Comparison of ENCODE assay signal across 7 cellular contexts in the genomic region with DNA sequence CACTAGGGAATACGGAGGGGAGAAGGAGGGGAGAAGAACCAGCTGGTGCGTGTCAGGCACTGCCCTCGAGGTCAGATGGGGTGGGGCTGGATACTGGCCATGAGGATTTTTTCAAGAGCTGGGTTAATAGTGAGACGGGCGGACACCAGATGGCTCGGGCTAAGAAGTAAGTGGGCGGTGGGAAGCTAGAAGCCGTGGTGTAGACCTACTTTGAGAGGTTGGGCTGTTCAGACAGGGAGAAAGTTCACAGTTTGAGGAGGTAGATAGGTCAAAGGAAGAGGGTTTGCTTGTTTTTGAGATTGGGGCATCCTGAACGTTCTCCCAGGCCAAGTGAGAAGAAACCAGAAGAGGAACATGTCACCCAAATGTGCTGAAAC.
DNase-seq lines count a peak whose midpoint lies in the region; ATAC-seq and TF ChIP-seq lines count a peak whose summit lies in the region.

No MANE protein-coding gene starts in this region.

- TF ChIP-seq EP300 in gastroesophageal sphincter (IDR thresholded peaks at IDR 0.05) = no peak

- no peaks in the 10 kb centered on the region for H3K27me3 Mint-ChIP-seq in stimulated activated naive CD8-positive, alpha-beta T cell treated with anti-CD3 and anti-CD28 coated beads, Interleukin-15, Interleukin-2, amounts not matched to agents 100 ng/mL and 50 ng/mL, for 24 hours

- no peak for TF ChIP-seq POLR2A in gastroesophageal sphincter (IDR thresholded peaks at IDR 0.05)

- WGBS in gastroesophageal sphincter (ENCODE audit: low coverage in 1 of 2), 2 donors = 3 to 11% methylated on average over 8 to 9 of the region's 9 CpGs

- H3K36me3 Mint-ChIP-seq in stimulated activated naive CD8-positive, alpha-beta T cell treated with anti-CD3 and anti-CD28 coated beads, Interleukin-15, Interleukin-2, amounts not matched to agents 100 ng/mL and 50 ng/mL, for 24 hours (ENCODE audit: low read depth) = peaks cover 4% of the 10 kb centered on the region

- H3K4me1 ChIP-seq in gastroesophageal sphincter = peaks cover 4 to 100% (median 60%) of the 10 kb centered on the region in 3 donors

- no peak for TF ChIP-seq CTCF in gastroesophageal sphincter (IDR thresholded peaks at IDR 0.05)

- peaks cover 96% of the 10 kb centered on the region for H3K4me1 Mint-ChIP-seq in stimulated activated naive CD8-positive, alpha-beta T cell treated with anti-CD3 and anti-CD28 coated beads, Interleukin-15, Interleukin-2, amounts not matched to agents 100 ng/mL and 50 ng/mL, for 24 hours (ENCODE audit: low read depth)

- H3K9me3 Mint-ChIP-seq in stimulated activated naive CD8-positive, alpha-beta T cell treated with anti-CD3 and anti-CD28 coated beads, Interleukin-15, Interleukin-2, amounts not matched to agents 100 ng/mL and 50 ng/mL, for 24 hours = no peaks in the 10 kb centered on the region

- ATAC-seq in GM19324 (IDR thresholded peaks at IDR 0.05; ENCODE audit: low FRiP score, unreplicated experiment) (peak; percentile 13), gastroesophageal sphincter (peak; percentile 48), GM18873 (IDR thresholded peaks at IDR 0.05; ENCODE audit: low FRiP score, unreplicated experiment) (no peak), HG03432 (IDR thresholded peaks at IDR 0.05; ENCODE audit: unreplicated experiment) (no peak)

- no peaks in the 10 kb centered on the region for H3K9me3 ChIP-seq in gastroesophageal sphincter

- peak overlapping the region; percentile 26 to 82 (median 76) for H3K27ac ChIP-seq in gastroesophageal sphincter

- peak overlapping the region; percentile 76 for H3K4me3 Mint-ChIP-seq in stimulated activated naive CD8-positive, alpha-beta T cell treated with anti-CD3 and anti-CD28 coated beads, Interleukin-15, Interleukin-2, amounts not matched to agents 100 ng/mL and 50 ng/mL, for 24 hours

- peak; percentile 76 for DNase-seq in NCI-H82 (lab: John Stamatoyannopoulos, UW)
- DNase-seq in HuH-7.5 (ENCODE audit: low spot score) = no peak

- peak overlapping the region; percentile 93 for H3K27ac Mint-ChIP-seq in stimulated activated naive CD8-positive, alpha-beta T cell treated with anti-CD3 and anti-CD28 coated beads, Interleukin-15, Interleukin-2, amounts not matched to agents 100 ng/mL and 50 ng/mL, for 24 hours

- no peaks in the 10 kb centered on the region for H3K36me3 ChIP-seq in gastroesophageal sphincter

- no peaks in the 10 kb centered on the region for H3K27me3 ChIP-seq in gastroesophageal sphincter

- no peak overlapping the region for H3K4me3 ChIP-seq in gastroesophageal sphincter

Comparison
In these comparisons a context has a peak if more than half of its experiments do, and no peak if none do; other contexts are left out.
1. ATAC-seq: peak in GM19324 (single experiment) and gastroesophageal sphincter (single experiment); none in GM18873 (single experiment) and HG03432 (single experiment).